In genomic region chr4:185396724-185397402, GRCh38 we compare ENCODE assay signal across 8 cellular contexts. TPM values are rescaled to one million over a fixed set of nuclear protein-coding genes. Genes with fewer than 3 reads are reported as not detected.
DNase-seq lines count a peak whose midpoint lies in the region; ATAC-seq and TF ChIP-seq lines count a peak whose summit lies in the region.

A gene with protein sequence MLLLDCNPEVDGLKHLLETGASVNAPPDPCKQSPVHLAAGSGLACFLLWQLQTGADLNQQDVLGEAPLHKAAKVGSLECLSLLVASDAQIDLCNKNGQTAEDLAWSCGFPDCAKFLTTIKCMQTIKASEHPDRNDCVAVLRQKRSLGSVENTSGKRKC (plus strand): TSS chr4:185396841. CDS start chr4:185396924, 83 bp downstream.

- H3K4me3 Mint-ChIP-seq in naive thymus-derived CD4-positive, alpha-beta T cell: peak within 1 kb of the TSS; percentile 82 to 100 (median 97)

- H4K5ac ChIP-seq in IMR-90 (ENCODE audit: low read depth, low read length): peak within 1 kb of the TSS; percentile 40

- ATAC-seq in GM18505 (IDR thresholded peaks at IDR 0.05; ENCODE audit: unreplicated experiment): peak; percentile 8
- peak; percentile 4 for ATAC-seq in IMR-90 (ENCODE audit: low read depth)
- no peak for ATAC-seq in naive thymus-derived CD4-positive, alpha-beta T cell
- ATAC-seq in HG03432 (IDR thresholded peaks at IDR 0.05; ENCODE audit: unreplicated experiment): no peak

- H3K4ac ChIP-seq in IMR-90 (ENCODE audit: low read depth, low read length): peak within 1 kb of the TSS; percentile 74

- CTCF ChIA-PET in IMR-90 (lab: Yijun Ruan, JAX): no interaction called here
- CTCF ChIA-PET in naive thymus-derived CD4-positive, alpha-beta T cell (lab: Charles Lee): interaction anchor here (0.9 to 1.0 kb wide), 2 partner anchors 28 to 201 kb away, joined by 3 to 4 read pairs; no protein-coding TSS in a partner anchor

- H3K79me1 ChIP-seq in IMR-90 (ENCODE audit: low read depth in 1 of 2, low read length in 2 of 2): peaks cover 3 to 7% of the 10 kb centered on the region in 2 experiments; a peak in 3 of 4 replicates

- TF ChIP-seq POLR2A in GM18505 (IDR thresholded peaks at IDR 0.05; ENCODE audit: borderline replicate concordance, extremely low read depth, insufficient read depth, insufficient read length) (peak; percentile 82), IMR-90 (IDR thresholded peaks at IDR 0.05; ENCODE audit: low read depth, low read length) (no peak)

- H3K27me3 ChIP-seq in IMR-90 (ENCODE audit: control insufficient read depth, insufficient read depth, low read length): no peaks in the 10 kb centered on the region
- no peaks in the 10 kb centered on the region for H3K27me3 ChIP-seq in WERI-Rb-1 (ENCODE audit: insufficient read depth, low read depth, severe bottlenecking)
- H3K27me3 ChIP-seq in naive thymus-derived CD4-positive, alpha-beta T cell (ENCODE audit: control insufficient read depth in 2 of 2, insufficient read depth in 2 of 2, low read length in 2 of 2): no peaks in the 10 kb centered on the region

- peak within 1 kb of the TSS; percentile 53 for H2AK5ac ChIP-seq in IMR-90 (ENCODE audit: low read depth, low read length)

- H3K27ac Mint-ChIP-seq in naive thymus-derived CD4-positive, alpha-beta T cell: peak within 1 kb of the TSS; percentile 90 to 100 (median 99)

- peak within 1 kb of the TSS; percentile 85 for H3K23ac ChIP-seq in IMR-90 (ENCODE audit: low read depth, low read length)

- POLR2A ChIA-PET in IMR-90 (lab: Charles Lee; ENCODE audit: unreplicated experiment): interaction anchor here (0.7 kb wide), 1 partner anchor 127 kb away, joined by 8 read pairs; no protein-coding TSS in a partner anchor
- POLR2A ChIA-PET in naive thymus-derived CD4-positive, alpha-beta T cell (lab: Charles Lee): interaction anchor here (0.6 to 3.4 kb wide), 12 partner anchors 9 to 1950 kb away, joined by 3 to 49 read pairs (median 6); partner anchors contain the start of genes CYP4V2, SNX25 and UFSP2

- H3K27me3 Mint-ChIP-seq in naive thymus-derived CD4-positive, alpha-beta T cell: no peaks in the 10 kb centered on the region

- peak within 1 kb of the TSS; percentile 37 for H3K18ac ChIP-seq in IMR-90 (ENCODE audit: low read depth, low read length)

- H3K9ac ChIP-seq in IMR-90 (ENCODE audit: low read depth, low read length): peak within 1 kb of the TSS; percentile 72

- H2AFZ ChIP-seq in IMR-90 (replicated peaks; ENCODE audit: low read length, poor library complexity): peak within 1 kb of the TSS; percentile 96

- peaks cover 0 to 12% (median 0%) of the 10 kb centered on the region in 5 donors for H3K36me3 Mint-ChIP-seq in naive thymus-derived CD4-positive, alpha-beta T cell

- no peaks in the 10 kb centered on the region; the same call in 1 of the 2 replicates for H3K4me1 ChIP-seq in IMR-90 (ENCODE audit: control insufficient read depth, insufficient read depth, low read length)
- peaks cover 12 to 15% of the 10 kb centered on the region in 2 donors for H3K4me1 ChIP-seq in naive thymus-derived CD4-positive, alpha-beta T cell (ENCODE audit: control insufficient read depth in 2 of 2, insufficient read depth in 2 of 2, low read length in 2 of 2)

- H3K9me3 Mint-ChIP-seq in naive thymus-derived CD4-positive, alpha-beta T cell: no peaks in the 10 kb centered on the region

- H3K27ac ChIP-seq in IMR-90 (ENCODE audit: insufficient read depth, low read length) (peak within 1 kb of the TSS; percentile 66), WERI-Rb-1 (peak within 1 kb of the TSS; percentile 95)
- peak within 1 kb of the TSS; percentile 97 for H3K27ac ChIP-seq in naive thymus-derived CD4-positive, alpha-beta T cell (ENCODE audit: low read depth, low read length)

- no peaks in the 10 kb centered on the region for H3K9me1 ChIP-seq in IMR-90 (ENCODE audit: insufficient read depth, low read length)

- peak within 1 kb of the TSS; percentile 9; the same call in 1 of the 3 replicates for H2BK15ac ChIP-seq in IMR-90 (ENCODE audit: low read depth, low read length)

- TF ChIP-seq CTCF in IMR-90 (conservative IDR thresholded peaks at IDR 0.05; ENCODE audit: low read depth, low read length) (no peak), WERI-Rb-1 (IDR thresholded peaks at IDR 0.05; ENCODE audit: low read depth, low read length) (no peak)

- peak within 1 kb of the TSS; percentile 76 for H4K91ac ChIP-seq in IMR-90 (ENCODE audit: insufficient read depth, low read depth, low read length)

- no peak; the same call in 1 of the 2 replicates for TF ChIP-seq RAD21 in IMR-90 (IDR thresholded peaks at IDR 0.05; ENCODE audit: low read length)

- H2BK120ac ChIP-seq in IMR-90 (ENCODE audit: low read depth, low read length): peak within 1 kb of the TSS; percentile 55

- H3K4me3 ChIP-seq in IMR-90 (ENCODE audit: insufficient read depth, low read depth, low read length) (peak within 1 kb of the TSS; percentile 71), WERI-Rb-1 (ENCODE audit: low read depth, low read length) (peak within 1 kb of the TSS; percentile 72)
- H3K4me3 ChIP-seq in naive thymus-derived CD4-positive, alpha-beta T cell (ENCODE audit: low read length): peak within 1 kb of the TSS; percentile 69

- peak within 1 kb of the TSS; percentile 57 to 88 for H4K8ac ChIP-seq in IMR-90 (ENCODE audit: low read depth in 2 of 2, low read length in 2 of 2)

- peak within 1 kb of the TSS; percentile 70 for H3K4me2 ChIP-seq in IMR-90 (ENCODE audit: low read depth, low read length)

- H2AK9ac ChIP-seq in IMR-90 (replicated peaks; ENCODE audit: low read depth, low read length, poor library complexity): peak within 1 kb of the TSS; percentile 95

- no peaks in the 10 kb centered on the region for H4K20me1 ChIP-seq in IMR-90 (ENCODE audit: insufficient read depth, low read length)

- H2BK5ac ChIP-seq in IMR-90 (ENCODE audit: low read depth, low read length, poor library complexity, severe bottlenecking): peak within 1 kb of the TSS; percentile 83

- no TSS peak for BruUV-seq in IMR-90 (replicated peaks; lab: Mats Ljungman, UMichigan)

- 14% methylated on average over 21 of the region's 38 CpGs; no CpG with 5 or more reads in 1 of the 2 experiments for WGBS in IMR-90 (ENCODE audit: extremely low coverage in 2 of 2, insufficient read length in 1 of 2), 2 experiments

- H3K36me3 ChIP-seq in IMR-90 (ENCODE audit: control insufficient read depth, insufficient read depth, low read length) (peaks cover 8% of the 10 kb centered on the region), WERI-Rb-1 (peaks cover 24% of the 10 kb centered on the region)
- H3K36me3 ChIP-seq in naive thymus-derived CD4-positive, alpha-beta T cell (ENCODE audit: control insufficient read depth in 2 of 3, insufficient read depth in 3 of 3, low read length in 3 of 3): peaks cover 0 to 16% (median 0%) of the 10 kb centered on the region in 3 experiments

- H3K9me3 ChIP-seq in IMR-90 (ENCODE audit: control insufficient read depth, insufficient read depth, low read length): no peaks in the 10 kb centered on the region
- H3K9me3 ChIP-seq in WERI-Rb-1 (ENCODE audit: severe bottlenecking): no peaks in the 10 kb centered on the region
- H3K9me3 ChIP-seq in naive thymus-derived CD4-positive, alpha-beta T cell (ENCODE audit: control insufficient read depth in 2 of 3, low read length in 3 of 3): no peaks in the 10 kb centered on the region

- dilution Hi-C loops in IMR-90 (cut with HindIII; ENCODE audit: low sequenced_read_pairs, unreplicated experiment): no loop called here

- peak within 1 kb of the TSS; percentile 74 for H3K56ac ChIP-seq in IMR-90 (ENCODE audit: extremely low read depth, insufficient read depth, low read length)

- in situ Hi-C loops in IMR-90 (cut with MboI; ENCODE audit: low sequenced_read_pairs): no loop called here

- DNase-seq in IMR-90 (peak; percentile 19), WERI-Rb-1 (no peak), fibroblast of peridontal ligament (ENCODE audit: extremely low read depth) (peak; percentile 10), foreskin melanocyte (no peak)
- peak in 1 of 9 donors; percentile 2 for DNase-seq in naive thymus-derived CD4-positive, alpha-beta T cell
- DNase-seq in stimulated activated CD4-positive, alpha-beta T cell treated with anti-CD3 and anti-CD28 coated beads, Interleukin-2, amount 100 ng/mL, for 48 hours: no peak

- no peak within 1 kb of the TSS for H2BK20ac ChIP-seq in IMR-90 (ENCODE audit: low read depth, low read length)

- H3K4me1 Mint-ChIP-seq in naive thymus-derived CD4-positive, alpha-beta T cell: peaks cover 14 to 59% (median 27%) of the 10 kb centered on the region in 7 donors

- intact Hi-C loops in IMR-90 (cut with micrococcal nuclease): loop anchor here (2.0 kb wide), 1 partner anchor 200 kb away; no protein-coding TSS in a partner anchor
- intact Hi-C loops in naive thymus-derived CD4-positive, alpha-beta T cell (cut with micrococcal nuclease): loop anchor here (1.0 to 10.0 kb wide), 18 partner anchors 28 to 1955 kb away; partner anchors contain the start of genes ACSL1 (in 2 of the 2), CCDC110 (in 2 of the 2), CDKN2AIP (in 2 of the 2) and IRF2 (in 2 of the 2)

- peak within 1 kb of the TSS; percentile 51 for H3K14ac ChIP-seq in IMR-90 (replicated peaks; ENCODE audit: low read depth, low read length)

TF ChIP-seq in IMR-90, 13 proteins besides CTCF, POLR2A, EP300 and RAD21:
- TF ChIP-seq CHD1 (IDR thresholded peaks at IDR 0.05; ENCODE audit: low read depth, low read length) (no peak), RCOR1 (IDR thresholded peaks at IDR 0.05; ENCODE audit: insufficient replicate concordance, low read length) (no peak), BHLHE40 (IDR thresholded peaks at IDR 0.05; ENCODE audit: low read depth, low read length) (no peak), RFX5 (IDR thresholded peaks at IDR 0.05; ENCODE audit: low read depth, low read length) (no peak), MAFK (IDR thresholded peaks at IDR 0.05; ENCODE audit: low read depth, low read length) (no peak)

RNA-seq across cellular contexts. Expression of the gene that starts here (rescaled TPM):
- 4.4 and 8.2 TPM in 2 replicates for total RNA-seq in IMR-90 (2012; rRNA removed)
- polyA plus RNA-seq in IMR-90 (2012; rRNA removed): 7.1 and 8.4 TPM in 2 replicates
- 11.8 and 12.9 TPM in 2 replicates for polyA plus RNA-seq in IMR-90 (2012; cell fraction: cytosol; rRNA removed)
- polyA plus RNA-seq in IMR-90 (2012; cell fraction: nucleus; rRNA removed; ENCODE audit: low replicate concordance): 11.8 and 12.2 TPM in 2 replicates
- 10 to 100 TPM in 3 of 5 experiments, 1 to 10 TPM in 2; 3.2 to 18.6 (median 10.9) TPM for total RNA-seq in naive thymus-derived CD4-positive, alpha-beta T cell
- 1 to 10 TPM; 8.0 to 8.5 TPM for polyA plus RNA-seq in naive thymus-derived CD4-positive, alpha-beta T cell

Comparison
In these comparisons a context has a peak if more than half of its experiments do, and no peak if none do; other contexts are left out.
1. ATAC-seq: peak in GM18505 (single experiment) and IMR-90 (single experiment); none in naive thymus-derived CD4-positive, alpha-beta T cell (single experiment) and HG03432 (single experiment).
2. DNase-seq: peak in IMR-90 (single experiment) and fibroblast of peridontal ligament (single experiment); none in WERI-Rb-1 (single experiment), foreskin melanocyte (single experiment) and stimulated activated CD4-positive, alpha-beta T cell treated with anti-CD3 and anti-CD28 coated beads, Interleukin-2, amount 100 ng/mL, for 48 hours (0 of 2).
3. Peak in every context shown above with its lines, with median percentiles within 50 percentile points of each other: H3K27ac ChIP-seq and H3K4me3 ChIP-seq.